Comparison of ENCODE assay signal across 28 cellular contexts in the genomic region with DNA sequence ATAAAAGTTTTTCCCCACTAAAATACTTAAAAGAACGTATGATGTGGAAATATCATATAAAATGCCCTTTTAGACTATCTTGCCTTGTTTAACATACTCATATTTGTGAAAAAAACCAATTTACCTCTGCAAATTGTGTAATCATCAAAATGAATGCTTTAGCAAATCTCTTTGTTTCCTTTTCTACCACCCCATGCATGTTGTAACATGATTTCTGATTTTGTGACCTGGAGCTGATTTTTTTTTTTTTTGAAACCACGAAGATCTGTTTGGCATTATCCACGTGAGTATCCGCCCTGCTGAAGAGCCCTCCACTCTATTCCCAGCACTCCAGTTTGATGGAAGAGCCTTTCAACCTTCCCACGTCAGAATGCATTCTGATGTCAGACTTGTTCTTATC.
"Had no signal": no experiment of that assay in that cellular context is flagged by ENCODE, and none has a peak within 500 bp of the region (broad histone marks: within the 10 kb centered on the region; RNA-seq: fewer than 3 reads in every experiment).

No MANE protein-coding gene starts in this region.

- H3K4me3 ChIP-seq: ascending aorta, K562, Peyer's patch, SJSA1 had no signal

- FAIRE-seq: K562, TTC549 had no signal

- DNase-seq: activated CD4-positive, alpha-beta T cell treated with anti-CD3 and anti-CD28 coated beads, Interleukin-2, amount 10 ng/mL, durations not matched to agents 24 days and 14 days; activated CD4-positive, alpha-beta T cell treated with anti-CD3 and anti-CD28 coated beads, Interleukin-2, amount 50 U/mL, for 4 hours; activated CD8-positive, alpha-beta T cell treated with anti-CD3 and anti-CD28 coated beads for 36 hours; activated gamma-delta T cell; activated naive CD4-positive, alpha-beta T cell treated with Interleukin-2 at 50 U/mL for 16 hours; activated naive CD8-positive, alpha-beta T cell treated with anti-CD3 and anti-CD28 coated beads, Interleukin-2, amount 10 ng/mL, durations not matched to agents 7 days and 5 days; activated T-cell treated with anti-CD3 and anti-CD28 coated beads, Interleukin-2, amount 50 U/mL, for 1 hour; activated T-cell treated with anti-CD3 and anti-CD28 coated beads, Interleukin-2, amount 50 U/mL, for 72 hours; amygdala; caudate nucleus; NCI-H1436 treated with DMSO at 0.1 percent for 48 hours; NCI-H1694 treated with DMSO at 0.1 percent for 48 hours; NCI-H2081 treated with DMSO at 0.1 percent for 48 hours; NCI-H2171; NCI-H510A; NCI-H526; NCI-H748 treated with DMSO at 0.1 percent for 48 hours; NK-92 treated with Interleukin-12 subunit alpha and Interleukin-12 subunit beta, amount 100 ng/mL, for 24 hours; PC-3; Peyer's patch; RPMI8226; SHP77 treated with DMSO at 0.1 percent for 48 hours; SK-N-SH had no signal

- ATAC-seq: activated CD8-positive, alpha-beta T cell treated with anti-CD3 and anti-CD28 coated beads for 36 hours; activated T-cell treated with anti-CD3 and anti-CD28 coated beads, Interleukin-2, amount 50 U/mL, for 72 hours; activated T-helper 17 cell treated with anti-CD3 and anti-CD28 coated beads, Interleukin-2, amount 50 U/mL, for 72 hours; K562; PC-3 had no signal

- H3K27ac ChIP-seq: ascending aorta, Peyer's patch, SJSA1 had no signal

- H3K27me3 ChIP-seq: ascending aorta, Peyer's patch, SJSA1 had no signal

- H3K9me3 ChIP-seq: ascending aorta, Peyer's patch, SJSA1, SK-N-SH had no signal

- H3K4me1 ChIP-seq: ascending aorta, Peyer's patch, SJSA1 had no signal

- H3K36me3 ChIP-seq: ascending aorta, Peyer's patch, SJSA1 had no signal
